Comparison of ENCODE assay signal across 10 cellular contexts in genomic region chr9:98942906-98943681, GRCh38. TPM values are rescaled to one million over a fixed set of nuclear protein-coding genes. Genes with fewer than 3 reads are reported as not detected.
A peak's percentile ranks its signal among the peaks of the same experiment; 100 is the strongest.
DNase-seq lines count a peak whose midpoint lies in the region; ATAC-seq and TF ChIP-seq lines count a peak whose summit lies in the region.
"Had no signal": no experiment of that assay in that cellular context is flagged by ENCODE, and none has a peak within 500 bp of the region (broad histone marks: within the 10 kb centered on the region; RNA-seq: fewer than 3 reads in every experiment).

No MANE protein-coding gene starts in this region.

- no peak for TF ChIP-seq POLR2A in adrenal gland (IDR thresholded peaks at IDR 0.05)

- H3K36me3 ChIP-seq in adrenal gland (replicated peaks in 1 of 2): no peaks in the 10 kb centered on the region
- H3K36me3 ChIP-seq in iPS DF 6.9 (ENCODE audit: control insufficient read depth, insufficient read depth, low read length): no peaks in the 10 kb centered on the region

- DNase-seq in GM13977 (ENCODE audit: low spot score): peak; percentile 37
- no peak for DNase-seq in adrenal gland
- no peak for DNase-seq in iPS DF 6.9 (ENCODE audit: low read depth, low spot score)
- DNase-seq in skeletal muscle cell (ENCODE audit: low read depth): no peak
- no peak for DNase-seq in UCSD-AML1 (lab: John Stamatoyannopoulos, UW; ENCODE audit: unreplicated experiment)
- DNase-seq in DMS79 treated with DMSO at 0.1 percent for 48 hours (lab: John Stamatoyannopoulos, UW): no peak
- DNase-seq in CD1c-positive myeloid dendritic cell (ENCODE audit: extremely low spot score): no peak
- DNase-seq: NCI-H345, T-cell had no signal

- WGBS in adrenal gland, 4 donors: 49 to 60% (median 56%) methylated on average over 9 to 15 of the region's 15 CpGs
- WGBS in iPS DF 6.9 (ENCODE audit: insufficient coverage, insufficient read length): no CpG with 5 or more reads among the region's 15 CpGs

- peaks cover 0 to 12% of the 10 kb centered on the region in 2 donors for H3K4me1 ChIP-seq in adrenal gland (replicated peaks in 1 of 2)
- no peaks in the 10 kb centered on the region for H3K4me1 ChIP-seq in iPS DF 6.9 (ENCODE audit: control insufficient read depth, insufficient read depth, low read length)

- in situ Hi-C loops in GM13977 (cut with MboI; ENCODE audit: low pct_unique_long_range_greater_than_20kb, low sequenced_read_pairs, unreplicated experiment): no loop called here

- no peaks in the 10 kb centered on the region for H3K9me3 ChIP-seq in adrenal gland (replicated peaks in 1 of 3)
- H3K9me3 ChIP-seq in iPS DF 6.9 (ENCODE audit: control insufficient read depth, insufficient read depth, low read length): no peaks in the 10 kb centered on the region

- intact Hi-C loops in adrenal gland (cut with DNase I): loop anchor here in 1 of 2 donors (10.0 kb wide), 1 partner anchor 78 kb away; no protein-coding TSS in a partner anchor

- H3K27ac ChIP-seq in adrenal gland: peak overlapping the region in 4 of 5 donors; percentile 60 to 86 (median 70)
- no peak overlapping the region for H3K27ac ChIP-seq in iPS DF 6.9 (ENCODE audit: low read length)

- no peak for TF ChIP-seq CTCF in GM13977 (IDR thresholded peaks at IDR 0.05; ENCODE audit: extremely low read depth, insufficient read depth, missing control alignments)
- no peak for TF ChIP-seq CTCF in adrenal gland (IDR thresholded peaks at IDR 0.05)

- H3K4me3 ChIP-seq in adrenal gland: peak overlapping the region in 2 of 4 donors; percentile 64 to 78
- peak overlapping the region; percentile 39; the same call in 1 of the 2 replicates for H3K4me3 ChIP-seq in iPS DF 6.9 (ENCODE audit: low read length)
- H3K4me3 ChIP-seq in skeletal muscle cell (ENCODE audit: low read depth, low read length): peak overlapping the region; percentile 58

- H3K27me3 ChIP-seq in adrenal gland (no peaks in the 10 kb centered on the region), iPS DF 6.9 (ENCODE audit: control insufficient read depth, insufficient read depth, low read length) (peaks cover 32% of the 10 kb centered on the region)

- no peak for ATAC-seq in GM21367 (IDR thresholded peaks at IDR 0.05; ENCODE audit: unreplicated experiment)

RNA-seq across cellular contexts. Expression of gene COL15A1, which starts 0.6 kb away (rescaled TPM):
- 100 to 1,000 TPM in 4 of 8 donors, 10 to 100 TPM in 4; 66.2 to 320 (median 101) TPM for total RNA-seq in adrenal gland
- 100 to 1,000 TPM in 1 of 3 donors, 10 to 100 TPM in 2; 34.8 to 111 (median 61.2) TPM for polyA plus RNA-seq in adrenal gland
